ENCODE assay signal across 10 cellular contexts in the genomic region with DNA sequence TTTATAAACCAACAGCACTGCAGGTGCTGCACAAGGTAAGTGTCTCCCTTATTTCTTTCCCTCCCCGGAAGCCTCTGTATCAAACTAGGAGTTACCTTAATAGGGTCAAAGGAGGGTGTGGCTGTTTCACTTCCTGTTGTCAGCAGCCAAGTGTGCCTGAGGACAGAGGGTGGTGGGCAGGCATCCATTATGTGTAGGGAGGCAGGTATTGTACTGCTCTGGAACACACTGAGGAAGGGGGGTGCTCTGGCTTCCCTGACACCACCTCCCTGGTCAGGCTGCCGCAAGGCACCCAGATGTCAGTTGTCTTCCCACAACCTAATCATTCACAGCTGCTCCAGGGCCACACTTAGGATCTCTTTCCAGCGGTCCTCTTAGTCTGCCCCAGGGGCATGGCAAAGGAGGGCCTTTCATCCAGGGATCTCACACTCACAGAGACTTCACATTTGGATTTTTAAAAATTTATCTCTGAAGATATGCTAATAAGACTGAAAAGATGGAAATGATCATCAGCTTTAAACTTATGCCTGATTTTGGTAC.
DNase-seq lines count a peak whose midpoint lies in the region; ATAC-seq, FAIRE-seq and TF ChIP-seq lines count a peak whose summit lies in the region.
"Had no signal": no experiment of that assay in that cellular context is flagged by ENCODE, and none has a peak within 500 bp of the region (broad histone marks: within the 10 kb centered on the region; RNA-seq: fewer than 3 reads in every experiment).

No MANE protein-coding gene starts in this region.

- H3K4me3 ChIP-seq in BE2C (ENCODE audit: low read depth, low read length) (no peak overlapping the region), Karpas-422 (ENCODE audit: low read length) (no peak overlapping the region)
- H3K4me3 ChIP-seq: MG63 had no signal

- no peaks in the 10 kb centered on the region for H3K36me3 Mint-ChIP-seq in activated naive CD4-positive, alpha-beta T cell treated with anti-CD3 and anti-CD28 coated beads, Interleukin-2, amount 50 U/mL, for 72 hours
- H3K36me3 Mint-ChIP-seq: activated naive CD8-positive, alpha-beta T cell had no signal

- no peak for TF ChIP-seq CTCF in BE2C (IDR thresholded peaks at IDR 0.05; ENCODE audit: low read depth, low read length)
- no peak for TF ChIP-seq CTCF in D721Med (IDR thresholded peaks at IDR 0.05; ENCODE audit: insufficient read depth, missing control alignments)

- H3K27me3 ChIP-seq in BE2C = no peaks in the 10 kb centered on the region
- H3K27me3 ChIP-seq in Karpas-422 (ENCODE audit: low read length) = no peaks in the 10 kb centered on the region
- H3K27me3 ChIP-seq: MG63 had no signal

- H2AFZ ChIP-seq in Karpas-422 (ENCODE audit: low read length) = no peak overlapping the region

- H3K9ac ChIP-seq in Karpas-422 (ENCODE audit: low read length) = no peak overlapping the region

- peak; percentile 48 for DNase-seq in BE2C
- DNase-seq in Karpas-422 = peak; percentile 64
- no peak for DNase-seq in activated naive CD4-positive, alpha-beta T cell treated with anti-CD3 and anti-CD28 coated beads, Interleukin-2, amount 50 U/mL, for 72 hours (ENCODE audit: low spot score in 2 of 2)
- DNase-seq in iPS-NIHi7 (ENCODE audit: extremely low spot score) = no peak
- no peak for DNase-seq in retina
- no peak for DNase-seq in D721Med (ENCODE audit: insufficient read length, low spot score)
- DNase-seq in dermis blood vessel endothelial cell = no peak
- DNase-seq: MG63 had no signal

- no peaks in the 10 kb centered on the region for H3K36me3 ChIP-seq in BE2C
- no peaks in the 10 kb centered on the region for H3K36me3 ChIP-seq in Karpas-422 (ENCODE audit: insufficient read depth, low read length)
- H3K36me3 ChIP-seq: MG63 had no signal

- H3K4me1 ChIP-seq in BE2C (peaks cover 18% of the 10 kb centered on the region), Karpas-422 (ENCODE audit: low read length) (peaks cover 20% of the 10 kb centered on the region)

- H4K20me1 ChIP-seq in Karpas-422 (ENCODE audit: insufficient read depth, low read depth, low read length) = no peaks in the 10 kb centered on the region

- peaks cover 0 to 3% of the 10 kb centered on the region in 2 donors for H3K9me3 Mint-ChIP-seq in activated naive CD4-positive, alpha-beta T cell treated with anti-CD3 and anti-CD28 coated beads, Interleukin-2, amount 50 U/mL, for 72 hours

- no peaks in the 10 kb centered on the region for H3K79me2 ChIP-seq in Karpas-422 (ENCODE audit: low read length)

- ATAC-seq in GM18873 (IDR thresholded peaks at IDR 0.05; ENCODE audit: low FRiP score, unreplicated experiment) = peak; percentile 72
- ATAC-seq in activated naive CD4-positive, alpha-beta T cell treated with anti-CD3 and anti-CD28 coated beads, Interleukin-2, amount 50 U/mL, for 72 hours = peak; percentile 56 to 65

- H3K27ac Mint-ChIP-seq in activated naive CD4-positive, alpha-beta T cell treated with anti-CD3 and anti-CD28 coated beads, Interleukin-2, amount 50 U/mL, for 72 hours = peak overlapping the region in 1 of 2 donors; percentile 6
- H3K27ac Mint-ChIP-seq: activated naive CD8-positive, alpha-beta T cell had no signal

- H3K4me2 ChIP-seq in Karpas-422 (ENCODE audit: low read depth, low read length, poor library complexity, severe bottlenecking) = peak overlapping the region; percentile 1

- no peak for FAIRE-seq in D721Med (lab: Jason Lieb, UNC)

- H3K9me2 ChIP-seq in Karpas-422 (replicated peaks; ENCODE audit: insufficient read depth, low read length) = no peaks in the 10 kb centered on the region

- H3K27ac ChIP-seq in Karpas-422 (ENCODE audit: low read length) = no peak overlapping the region

- H3K9me3 ChIP-seq in BE2C = no peaks in the 10 kb centered on the region
- no peaks in the 10 kb centered on the region for H3K9me3 ChIP-seq in Karpas-422 (ENCODE audit: low read length)
- H3K9me3 ChIP-seq: MG63 had no signal

Comparison
In these comparisons a context has a peak if more than half of its experiments do, and no peak if none do; other contexts are left out.
1. DNase-seq: peak in BE2C (single experiment) and Karpas-422 (single experiment); none in activated naive CD4-positive, alpha-beta T cell treated with anti-CD3 and anti-CD28 coated beads, Interleukin-2, amount 50 U/mL, for 72 hours (0 of 2), iPS-NIHi7 (single experiment), retina (single experiment), D721Med (single experiment) and dermis blood vessel endothelial cell (single experiment).